1 cellular context compared by ENCODE assay signal in genomic region chr15:48406240-48406891, GRCh38.
TF ChIP-seq lines count a peak whose summit lies in the region.

No MANE protein-coding gene starts in this region.

TF ChIP-seq in IMR-90, 13 proteins besides CTCF, POLR2A, EP300 and RAD21:
- TF ChIP-seq BHLHE40 (IDR thresholded peaks at IDR 0.05; ENCODE audit: low read depth, low read length) = no peak
- TF ChIP-seq SMC3 (IDR thresholded peaks at IDR 0.05; ENCODE audit: low read depth, low read length) = no peak
- TF ChIP-seq ELK1 (IDR thresholded peaks at IDR 0.05; ENCODE audit: borderline replicate concordance, low read depth, low read length) = no peak
- no peak for TF ChIP-seq FOS (IDR thresholded peaks at IDR 0.05; ENCODE audit: low read depth, low read length)
- TF ChIP-seq MAFK (IDR thresholded peaks at IDR 0.05; ENCODE audit: low read depth, low read length) = no peak
- TF ChIP-seq MAZ (IDR thresholded peaks at IDR 0.05; ENCODE audit: borderline replicate concordance, low read depth, low read length) = no peak
- TF ChIP-seq RCOR1 (IDR thresholded peaks at IDR 0.05; ENCODE audit: insufficient replicate concordance, low read length) = no peak
- TF ChIP-seq NFE2L2 (IDR thresholded peaks at IDR 0.05; ENCODE audit: low read depth, low read length) = no peak
- TF ChIP-seq CEBPB (IDR thresholded peaks at IDR 0.05; ENCODE audit: low read depth, low read length) = no peak
- TF ChIP-seq MXI1 (IDR thresholded peaks at IDR 0.05; ENCODE audit: borderline replicate concordance, low read depth, low read length) = no peak
- no peak for TF ChIP-seq USF2 (IDR thresholded peaks at IDR 0.05; ENCODE audit: low read depth, low read length)
- TF ChIP-seq CHD1 (IDR thresholded peaks at IDR 0.05; ENCODE audit: low read depth, low read length) = no peak
- no peak for TF ChIP-seq RFX5 (IDR thresholded peaks at IDR 0.05; ENCODE audit: low read depth, low read length)
